ENCODE assay signal across 18 cellular contexts in the genomic region with DNA sequence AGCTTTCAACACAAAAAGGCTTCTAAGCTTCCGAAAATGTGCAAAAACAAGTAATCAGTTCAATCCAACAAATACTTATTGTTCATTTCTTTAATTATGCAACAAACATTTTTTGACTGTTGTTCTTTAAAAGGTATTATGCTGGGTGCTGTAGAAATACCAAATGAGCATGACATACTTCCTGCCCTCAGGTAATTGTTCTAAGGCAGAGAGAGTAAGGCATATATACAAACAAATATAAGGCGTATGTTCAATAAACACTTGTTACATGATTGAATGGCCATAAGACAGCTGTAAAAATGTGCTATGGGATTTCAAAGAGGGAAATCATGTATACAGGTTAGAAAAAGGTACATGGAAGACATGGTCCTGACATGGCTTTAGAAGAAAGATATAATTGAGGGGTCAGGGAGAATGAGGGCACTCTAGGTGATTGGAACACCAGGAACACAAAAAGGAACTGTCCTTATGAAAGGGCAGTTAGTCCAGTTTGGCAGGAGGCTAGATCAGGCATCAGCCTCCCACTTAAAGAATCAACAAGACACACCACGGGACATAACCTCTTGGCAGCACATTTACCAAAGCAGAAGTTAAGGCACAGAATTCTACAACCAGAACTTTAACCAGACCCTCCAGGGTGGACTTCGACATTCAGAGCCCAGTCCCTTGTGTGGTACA.
DNase-seq lines count a peak whose midpoint lies in the region; ATAC-seq and TF ChIP-seq lines count a peak whose summit lies in the region.
"Had no signal": no experiment of that assay in that cellular context is flagged by ENCODE, and none has a peak within 500 bp of the region (broad histone marks: within the 10 kb centered on the region; RNA-seq: fewer than 3 reads in every experiment).

No MANE protein-coding gene starts in this region.

- H3K9me2 ChIP-seq in OCI-LY7 (ENCODE audit: insufficient read depth, low read length): no peaks in the 10 kb centered on the region

- H3K79me2 ChIP-seq in osteoblast (ENCODE audit: insufficient read depth, low read length) (no peaks in the 10 kb centered on the region), OCI-LY7 (ENCODE audit: insufficient read depth, low read depth, low read length) (no peaks in the 10 kb centered on the region)

- DNase-seq in DMS53 (lab: John Stamatoyannopoulos, UW) (peak; percentile 79), NCI-H2029 treated with DMSO at 0.1 percent for 48 hours (lab: John Stamatoyannopoulos, UW) (peak; percentile 14), cardiac muscle cell (ENCODE audit: low read depth in 1 of 2, low spot score in 1 of 2) (no peak), osteoblast (ENCODE audit: insufficient read length, low spot score, missing footprints) (peak; percentile 34), OCI-LY7 (ENCODE audit: low spot score) (no peak)
- no peak for DNase-seq in central memory CD4-positive, alpha-beta T cell
- DNase-seq in activated CD8-positive, alpha-beta memory T cell treated with anti-CD3 and anti-CD28 coated beads, Interleukin-2, amount 50 U/mL, for 48 hours: no peak
- DNase-seq: activated CD4-positive, alpha-beta memory T cell treated with anti-CD3 and anti-CD28 coated beads for 36 hours; activated T-cell treated with anti-CD3 and anti-CD28 coated beads, Interleukin-2, amount 50 U/mL, for 48 hours; Caco-2; effector CD4-positive, alpha-beta T cell; H9; islet precursor cell; nucleus accumbens; sigmoid colon; T-cell had no signal

- no peak for ATAC-seq in GM19397 (IDR thresholded peaks at IDR 0.05; ENCODE audit: unreplicated experiment)

- no peak overlapping the region for H3K4me3 ChIP-seq in cardiac muscle cell
- no peak overlapping the region for H3K4me3 ChIP-seq in osteoblast (ENCODE audit: insufficient read depth, low read length)
- H3K4me3 ChIP-seq in OCI-LY7 (ENCODE audit: low read depth, low read length, poor library complexity, severe bottlenecking): no peak overlapping the region

- H3K27me3 ChIP-seq in cardiac muscle cell: peaks cover 6% of the 10 kb centered on the region
- H3K27me3 ChIP-seq in osteoblast (ENCODE audit: insufficient read depth, low read length): peaks cover 24% of the 10 kb centered on the region
- H3K27me3 ChIP-seq: sigmoid colon had no signal

- H4K20me1 ChIP-seq in osteoblast (ENCODE audit: insufficient read depth, low read length): no peaks in the 10 kb centered on the region
- H4K20me1 ChIP-seq in OCI-LY7 (ENCODE audit: insufficient read depth, low read length): no peaks in the 10 kb centered on the region

- H3K4me1 ChIP-seq in cardiac muscle cell (ENCODE audit: low read depth): peaks cover 8% of the 10 kb centered on the region
- peaks cover 8% of the 10 kb centered on the region for H3K4me1 ChIP-seq in osteoblast (ENCODE audit: insufficient read depth, low read length)
- H3K4me1 ChIP-seq in OCI-LY7 (ENCODE audit: insufficient read depth, low read length, poor library complexity, severe bottlenecking): peaks cover 6% of the 10 kb centered on the region

- TF ChIP-seq CTCF in cardiac muscle cell (IDR thresholded peaks at IDR 0.05; ENCODE audit: low read depth, low read length) (no peak), osteoblast (IDR thresholded peaks at IDR 0.05; ENCODE audit: extremely low read depth, low read depth, low read length) (no peak), OCI-LY7 (conservative IDR thresholded peaks at IDR 0.05; ENCODE audit: low read length) (no peak)

- intact Hi-C loops in OCI-LY7 (cut with micrococcal nuclease; ENCODE audit: unreplicated experiment): loop anchor here (5.0 kb wide), 1 partner anchor 176 kb away; no protein-coding TSS in a partner anchor

- no TSS peak for BruUV-seq in OCI-LY7 (replicated peaks; lab: Mats Ljungman, UMichigan)

- H3K4me2 ChIP-seq in osteoblast (ENCODE audit: insufficient read depth, low read length) (peak overlapping the region; percentile 85), OCI-LY7 (ENCODE audit: low read length) (no peak overlapping the region)

- H3K9me3 ChIP-seq in cardiac muscle cell (ENCODE audit: low read depth): no peaks in the 10 kb centered on the region
- H3K9me3 ChIP-seq in osteoblast (ENCODE audit: low read depth, low read length): no peaks in the 10 kb centered on the region
- H3K9me3 ChIP-seq in OCI-LY7 (ENCODE audit: low read length): no peaks in the 10 kb centered on the region
- H3K9me3 ChIP-seq: Caco-2, sigmoid colon had no signal

- POLR2A ChIA-PET in OCI-LY7 (lab: Charles Lee): interaction anchor here (1.4 kb wide), 1 partner anchor 246 kb away, joined by 3 read pairs; no protein-coding TSS in a partner anchor

- H3K36me3 ChIP-seq in cardiac muscle cell: no peaks in the 10 kb centered on the region
- no peaks in the 10 kb centered on the region for H3K36me3 ChIP-seq in osteoblast (ENCODE audit: insufficient read depth, low read length)
- H3K36me3 ChIP-seq in OCI-LY7 (ENCODE audit: insufficient read depth, low read length): no peaks in the 10 kb centered on the region
- H3K36me3 ChIP-seq: sigmoid colon had no signal

- CTCF ChIA-PET in OCI-LY7 (lab: Charles Lee; ENCODE audit: unreplicated experiment): interaction anchor here (1.5 kb wide), 1 partner anchor 55 kb away, joined by 5 read pairs; no protein-coding TSS in a partner anchor

- H2AFZ ChIP-seq in osteoblast (ENCODE audit: low read length) (no peak overlapping the region), OCI-LY7 (ENCODE audit: low read length) (no peak overlapping the region)

- peak overlapping the region; percentile 2 for H3K27ac ChIP-seq in cardiac muscle cell
- no peak overlapping the region for H3K27ac ChIP-seq in osteoblast (ENCODE audit: low read depth, low read length)
- H3K27ac ChIP-seq in OCI-LY7 (ENCODE audit: low read depth, low read length, poor library complexity, severe bottlenecking): no peak overlapping the region
- H3K27ac ChIP-seq: RWPE1 had no signal

Comparison
In these comparisons a context has a peak if more than half of its experiments do, and no peak if none do; other contexts are left out.
1. DNase-seq: peak in DMS53 (single experiment), NCI-H2029 treated with DMSO at 0.1 percent for 48 hours (single experiment) and osteoblast (single experiment); none in cardiac muscle cell (0 of 2), OCI-LY7 (single experiment), central memory CD4-positive, alpha-beta T cell (single experiment) and activated CD8-positive, alpha-beta memory T cell treated with anti-CD3 and anti-CD28 coated beads, Interleukin-2, amount 50 U/mL, for 48 hours (single experiment).